26 cellular contexts compared by ENCODE assay signal in genomic region chr5:177604116-177604521, GRCh38. TPM values are rescaled to one million over a fixed set of nuclear protein-coding genes. Genes with fewer than 3 reads are reported as not detected.
DNase-seq lines count a peak whose midpoint lies in the region; ATAC-seq, FAIRE-seq and TF ChIP-seq lines count a peak whose summit lies in the region.
"Had no signal": no experiment of that assay in that cellular context is flagged by ENCODE, and none has a peak within 500 bp of the region (broad histone marks: within the 10 kb centered on the region; RNA-seq: fewer than 3 reads in every experiment).

No MANE protein-coding gene starts in this region.

- no peak overlapping the region for H3K4me2 ChIP-seq in K562 (ENCODE audit: insufficient read depth, low read length)

- WGBS in K562 (ENCODE audit: insufficient coverage, low coverage, missing lambda C conversion rate), result 78% methylated on average over 14 of the region's 27 CpGs

- POLR2A ChIA-PET in K562 (lab: Yijun Ruan, JAX), result no interaction called here

- H3K9ac ChIP-seq in K562 (ENCODE audit: insufficient read depth in 1 of 2, low read depth in 2 of 2, low read length in 2 of 2), result no peak overlapping the region
- H3K9ac ChIP-seq: GM23248 had no signal

- H3K4me1 ChIP-seq in K562 (replicated peaks in 1 of 2; ENCODE audit: control insufficient read depth in 2 of 2, insufficient read depth in 2 of 2, low read length in 2 of 2), result peaks cover 9 to 52% of the 10 kb centered on the region in 2 experiments; a peak in 4 of 5 replicates

- no TSS peak for BruUV-seq in K562 (replicated peaks; lab: Mats Ljungman, UMichigan)

- H4K20me1 ChIP-seq in K562 (replicated peaks; ENCODE audit: control insufficient read depth, insufficient read depth, low read length), result 0 out of 2 replicates have a peak, but pooled peaks cover 10% of the 10 kb centered on the region

- ATAC-seq in K562, result no peak
- ATAC-seq in GM21526 (IDR thresholded peaks at IDR 0.05; ENCODE audit: low FRiP score, unreplicated experiment), result no peak
- ATAC-seq: CD8-positive, alpha-beta T cell had no signal

- H3K9me3 ChIP-seq in K562 (replicated peaks; ENCODE audit: control insufficient read depth, insufficient read depth, low read depth, low read length), result no peaks in the 10 kb centered on the region
- H3K9me3 ChIP-seq: Caco-2, SJSA1 had no signal

- peaks cover 7% of the 10 kb centered on the region; the same call in 1 of the 3 replicates for H3K36me3 ChIP-seq in K562 (ENCODE audit: control insufficient read depth, insufficient read depth, low read length)

- DNase-seq in NCI-H526 (lab: John Stamatoyannopoulos, UW) (peak; percentile 22 to 59), NCI-H526 treated with DMSO at 0.1 percent for 48 hours (lab: John Stamatoyannopoulos, UW) (no peak), K562 (ENCODE audit: extremely low read depth in 1 of 4, low spot score in 3 of 4) (no peak), posterior vena cava (ENCODE audit: low spot score) (peak; percentile 78), DMS79 treated with DMSO at 0.1 percent for 48 hours (lab: John Stamatoyannopoulos, UW) (no peak), NCI-H226 (no peak)
- DNase-seq: Caco-2; CD8-positive, alpha-beta T cell; DND-41; GM23248; H7; IMR-90; NCI-H1092; NCI-H1417 treated with DMSO at 0.1 percent for 48 hours; NCI-H1694 treated with DMSO at 0.1 percent for 48 hours; NCI-H2081 treated with DMSO at 0.1 percent for 48 hours; NCI-H2171; NCI-H345; NCI-H510A treated with DMSO at 0.1 percent for 48 hours; NCI-H774; Right ventricle myocardium superior had no signal

- TF ChIP-seq EP300 in K562 (IDR thresholded peaks at IDR 0.05; ENCODE audit: low read length), result no peak

- CTCF ChIA-PET in K562 (lab: Yijun Ruan, JAX; ENCODE audit: low intra/inter-chr PET ratio), result no interaction called here

- no peak overlapping the region for H3K4me3 ChIP-seq in K562
- H3K4me3 ChIP-seq: GM23248, SJSA1 had no signal

- no peaks in the 10 kb centered on the region for H3K27me3 ChIP-seq in K562 (ENCODE audit: control insufficient read depth in 2 of 2, insufficient read depth in 2 of 2, low read length in 2 of 2)
- H3K27me3 ChIP-seq: SJSA1 had no signal

- intact Hi-C loops in K562 (cut with micrococcal nuclease) (loop anchor here (5.0 kb wide), 1 partner anchor 468 kb away; no protein-coding TSS in a partner anchor), posterior vena cava (cut with DNase I) (no loop called here)

- no peak for TF ChIP-seq CTCF in K562 (IDR thresholded peaks at IDR 0.05 in 2 of 3, conservative IDR thresholded peaks at IDR 0.05 in 1 of 3; ENCODE audit: insufficient read depth in 2 of 3, low read depth in 1 of 3, low read length in 3 of 3)

- TF ChIP-seq POLR2A in K562 (conservative IDR thresholded peaks at IDR 0.05), result no peak

- no peak for TF ChIP-seq RAD21 in K562 (CRISPR knock-in tag; conservative IDR thresholded peaks at IDR 0.05 in 1 of 2, IDR thresholded peaks at IDR 0.05 in 1 of 2)

- peaks cover 14% of the 10 kb centered on the region; the same call in 2 of the 3 replicates for H3K79me2 ChIP-seq in K562 (ENCODE audit: control insufficient read depth, insufficient read depth, low read length)

- H2AFZ ChIP-seq in K562 (ENCODE audit: low read depth, low read length), result no peak overlapping the region
- H2AFZ ChIP-seq: GM23248 had no signal

- in situ Hi-C loops in K562 (cut with MboI), result loop anchor here (25.0 kb wide), 1 partner anchor 458 kb away; no protein-coding TSS in a partner anchor

- FAIRE-seq in K562 (lab: Jason Lieb, UNC), result no peak
- FAIRE-seq: RCC 7860 had no signal

- no peaks in the 10 kb centered on the region for H3K9me1 ChIP-seq in K562 (ENCODE audit: control insufficient read depth, insufficient read depth, low read length)

- H3K27ac ChIP-seq in K562 (ENCODE audit: extremely low read depth, low read depth, low read length), result no peak overlapping the region
- H3K27ac ChIP-seq: 22Rv1, C4-2B, GM23248, SJSA1 had no signal

RNA-seq across cellular contexts. Expression of gene B4GALT7, which starts 4.2 kb away (rescaled TPM):
- 14.2 and 45.7 TPM in 2 replicates for total RNA-seq in K562 (2011; cell fraction: chromatin; rRNA removed; ENCODE audit: low replicate concordance)
- total RNA-seq in K562 (2011; cell fraction: nucleolus; rRNA removed), result 39.6 and 42.7 TPM in 2 replicates
- 25.6 and 30.6 TPM in 2 replicates for total RNA-seq in K562 (2011; cell fraction: nucleoplasm; rRNA removed)
- total RNA-seq in K562 (2014; rRNA removed) (15.1 and 18.2 TPM in 2 replicates), K562 (2014; rRNA removed; fragmentation: Illumina TruSeq; extraction: Trizol) (2.3 and 4.6 TPM in 2 replicates), K562 (2015; rRNA removed; fragmentation: Illumina TruSeq; extraction: Trizol) (9.1 and 9.7 TPM in 2 replicates), K562 (2021) (17.7 and 18.3 TPM in 2 replicates), posterior vena cava (10 to 100 TPM; 17.1 to 17.6 TPM)
- polyA plus RNA-seq in K562 (2011; rRNA removed) (9.5 and 11.4 TPM in 2 replicates), K562 (2014; fragmentation: Illumina TruSeq; extraction: Trizol) (8.8 and 14.6 TPM in 2 replicates), K562 (2014; fragmentation: Nextera tagmentation; extraction: Ambion mirVana) (under 1 TPM; 0.34 to 0.88 TPM), K562 (2014; rRNA removed) (15.0 and 16.6 TPM in 2 replicates)
- 12.4 and 32.8 TPM in 2 replicates for polyA plus RNA-seq in K562 (2011; cell fraction: cytosol; rRNA removed)
- polyA plus RNA-seq in K562 (2011; cell fraction: nucleus; rRNA removed), result 18.8 and 34.8 TPM in 2 replicates
- polyA plus RNA-seq in K562 (2012), result 11.7 and 19.4 TPM in 2 replicates
- 3.1 and 5.6 TPM in 2 replicates for polyA minus RNA-seq in K562 (2011; rRNA and poly(A)+ RNA removed)
- polyA minus RNA-seq in K562 (2011; cell fraction: cytosol; rRNA and poly(A)+ RNA removed), result 7.4 and 7.8 TPM in 2 replicates
- 12.8 and 18.5 TPM in 2 replicates for polyA minus RNA-seq in K562 (2011; cell fraction: nucleus; rRNA and poly(A)+ RNA removed)

RNA-seq across cellular contexts. Expression of gene TMED9, which starts 12.1 kb away (rescaled TPM):
- total RNA-seq in K562 (2011; cell fraction: chromatin; rRNA removed; ENCODE audit: low replicate concordance), result 151 and 356 TPM in 2 replicates
- 455 and 495 TPM in 2 replicates for total RNA-seq in K562 (2011; cell fraction: nucleolus; rRNA removed)
- 410 and 412 TPM in 2 replicates for total RNA-seq in K562 (2011; cell fraction: nucleoplasm; rRNA removed)
- 90.0 and 98.0 TPM in 2 replicates for total RNA-seq in K562 (2014; rRNA removed)
- total RNA-seq in K562 (2014; rRNA removed; fragmentation: Illumina TruSeq; extraction: Trizol), result 57.1 and 65.9 TPM in 2 replicates
- total RNA-seq in K562 (2015; rRNA removed; fragmentation: Illumina TruSeq; extraction: Trizol), result 72.8 and 73.5 TPM in 2 replicates
- total RNA-seq in K562 (2021), result 147 and 173 TPM in 2 replicates
- polyA plus RNA-seq in K562 (2011; rRNA removed), result 301 and 375 TPM in 2 replicates
- polyA plus RNA-seq in K562 (2011; cell fraction: cytosol; rRNA removed), result 280 and 325 TPM in 2 replicates
- polyA plus RNA-seq in K562 (2011; cell fraction: nucleus; rRNA removed), result 112 and 139 TPM in 2 replicates
- 181 and 366 TPM in 2 replicates for polyA plus RNA-seq in K562 (2012)
- polyA plus RNA-seq in K562 (2014; fragmentation: Illumina TruSeq; extraction: Trizol), result 144 and 168 TPM in 2 replicates
- 10 to 100 TPM; 43.7 to 53.2 TPM for polyA plus RNA-seq in K562 (2014; fragmentation: Nextera tagmentation; extraction: Ambion mirVana)
- 213 and 235 TPM in 2 replicates for polyA plus RNA-seq in K562 (2014; rRNA removed)
- polyA minus RNA-seq in K562 (2011; rRNA and poly(A)+ RNA removed), result 208 and 226 TPM in 2 replicates
- 75.1 and 101 TPM in 2 replicates for polyA minus RNA-seq in K562 (2011; cell fraction: cytosol; rRNA and poly(A)+ RNA removed)
- 40.4 and 90.7 TPM in 2 replicates for polyA minus RNA-seq in K562 (2011; cell fraction: nucleus; rRNA and poly(A)+ RNA removed)
- 100 to 1,000 TPM; 117 TPM for total RNA-seq in posterior vena cava

RNA-seq across cellular contexts. Expression of gene FAM193B, which starts 49.8 kb away (rescaled TPM):
- 296 and 489 TPM in 2 replicates for total RNA-seq in K562 (2011; cell fraction: chromatin; rRNA removed; ENCODE audit: low replicate concordance)
- total RNA-seq in K562 (2011; cell fraction: nucleolus; rRNA removed), result 300 and 332 TPM in 2 replicates
- 230 and 273 TPM in 2 replicates for total RNA-seq in K562 (2011; cell fraction: nucleoplasm; rRNA removed)
- total RNA-seq in K562 (2014; rRNA removed) (33.6 and 53.1 TPM in 2 replicates), K562 (2014; rRNA removed; fragmentation: Illumina TruSeq; extraction: Trizol) (15.2 and 18.0 TPM in 2 replicates), K562 (2015; rRNA removed; fragmentation: Illumina TruSeq; extraction: Trizol) (31.7 and 37.3 TPM in 2 replicates), K562 (2021) (58.7 and 59.4 TPM in 2 replicates), posterior vena cava (10 to 100 TPM; 33.6 to 36.5 TPM)
- polyA plus RNA-seq in K562 (2011; rRNA removed) (51.5 and 73.5 TPM in 2 replicates), K562 (2014; fragmentation: Illumina TruSeq; extraction: Trizol) (44.1 and 45.0 TPM in 2 replicates), K562 (2014; fragmentation: Nextera tagmentation; extraction: Ambion mirVana) (1 to 10 TPM; 4.4 to 5.0 TPM), K562 (2014; rRNA removed) (73.4 and 76.4 TPM in 2 replicates)
- polyA plus RNA-seq in K562 (2011; cell fraction: cytosol; rRNA removed), result 30.7 and 38.5 TPM in 2 replicates
- polyA plus RNA-seq in K562 (2011; cell fraction: nucleus; rRNA removed), result 492 and 661 TPM in 2 replicates
- polyA plus RNA-seq in K562 (2012), result 52.7 and 87.6 TPM in 2 replicates
- 11.0 and 15.0 TPM in 2 replicates for polyA minus RNA-seq in K562 (2011; rRNA and poly(A)+ RNA removed)
- 10.5 and 24.3 TPM in 2 replicates for polyA minus RNA-seq in K562 (2011; cell fraction: cytosol; rRNA and poly(A)+ RNA removed)
- polyA minus RNA-seq in K562 (2011; cell fraction: nucleus; rRNA and poly(A)+ RNA removed), result 47.3 and 51.4 TPM in 2 replicates

Comparison
In these comparisons a context has a peak if more than half of its experiments do, and no peak if none do; other contexts are left out.
1. DNase-seq: peak in NCI-H526 (2 of 2) and posterior vena cava (single experiment); none in NCI-H526 treated with DMSO at 0.1 percent for 48 hours (single experiment), K562 (0 of 4), DMS79 treated with DMSO at 0.1 percent for 48 hours (single experiment) and NCI-H226 (single experiment).